In the genomic region with DNA sequence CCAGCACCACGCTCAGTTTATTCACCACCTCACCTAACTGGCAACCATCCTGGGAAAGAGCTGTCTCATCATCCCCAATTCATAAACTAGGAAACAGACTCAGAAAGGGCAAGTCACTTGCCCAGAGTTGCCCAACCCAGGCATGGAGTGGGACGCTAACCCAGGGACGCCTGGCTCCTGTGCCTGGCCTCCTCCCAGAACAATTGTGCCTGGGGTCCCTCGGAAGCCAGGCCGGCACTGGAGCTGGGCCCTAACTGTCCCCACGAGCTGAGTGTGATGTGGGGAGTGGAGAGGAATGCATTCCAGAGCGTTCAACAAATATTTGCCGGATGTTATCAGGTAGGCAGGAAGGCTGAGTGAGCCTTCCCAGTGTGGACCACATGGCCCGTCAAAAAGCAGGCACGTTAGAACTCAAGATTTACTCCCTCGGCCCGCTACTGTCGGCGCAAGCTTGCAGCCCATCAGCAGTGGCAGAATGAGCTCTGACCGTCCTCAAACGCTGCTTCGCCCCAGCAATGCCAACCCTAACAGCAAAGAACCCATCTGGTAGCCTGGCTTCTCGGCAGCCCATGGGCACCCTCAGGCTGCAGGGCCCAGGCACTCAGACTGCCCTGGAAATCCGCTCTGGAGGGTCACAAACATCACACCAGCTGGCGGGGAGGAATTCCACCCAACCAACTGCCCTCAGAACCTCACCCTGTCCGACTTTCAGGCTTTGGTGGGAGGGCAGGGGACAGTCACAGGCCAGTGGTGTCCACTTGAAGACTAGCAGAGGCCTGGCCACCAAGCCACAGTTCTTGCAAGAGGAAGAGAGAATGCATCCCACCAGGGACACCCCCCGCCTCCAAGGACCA, we compare ENCODE assay signal across 8 cellular contexts. TPM values are rescaled to one million over a fixed set of nuclear protein-coding genes. Genes with fewer than 3 reads are reported as not detected.
DNase-seq lines count a peak whose midpoint lies in the region; ATAC-seq lines count a peak whose summit lies in the region.

No MANE protein-coding gene starts in this region.

- peaks cover 63% of the 10 kb centered on the region for H3K36me3 Mint-ChIP-seq in activated naive CD8-positive, alpha-beta T cell treated with anti-CD3 and anti-CD28 coated beads for 36 hours

- no peaks in the 10 kb centered on the region for H3K9me3 Mint-ChIP-seq in activated naive CD8-positive, alpha-beta T cell treated with anti-CD3 and anti-CD28 coated beads for 36 hours

- H3K4me1 ChIP-seq in right cardiac atrium (ENCODE audit: control insufficient read depth, insufficient read depth, low read length) (peaks cover 48% of the 10 kb centered on the region), skeletal muscle satellite cell (ENCODE audit: control insufficient read depth, insufficient read depth, low read length) (peaks cover 71% of the 10 kb centered on the region)

- peak overlapping the region; percentile 75 for H3K27ac ChIP-seq in right cardiac atrium (ENCODE audit: low read length)

- H3K27ac Mint-ChIP-seq in activated naive CD8-positive, alpha-beta T cell treated with anti-CD3 and anti-CD28 coated beads for 36 hours = peak overlapping the region; percentile 94

- no peaks in the 10 kb centered on the region for H3K27me3 ChIP-seq in right cardiac atrium (ENCODE audit: control insufficient read depth, insufficient read depth)
- H3K27me3 ChIP-seq in skeletal muscle satellite cell (ENCODE audit: control insufficient read depth, insufficient read depth, low read length) = no peaks in the 10 kb centered on the region

- no peaks in the 10 kb centered on the region for H3K27me3 Mint-ChIP-seq in activated naive CD8-positive, alpha-beta T cell treated with anti-CD3 and anti-CD28 coated beads for 36 hours

- peak; percentile 28 for DNase-seq in H4 (ENCODE audit: low spot score)
- DNase-seq in activated naive CD8-positive, alpha-beta T cell treated with anti-CD3 and anti-CD28 coated beads for 36 hours = no peak
- DNase-seq in right cardiac atrium = peak in 2 of 3 donors; percentile 62 to 65
- DNase-seq in T1000 (lab: John Stamatoyannopoulos, UW) = no peak

- no peak overlapping the region for H3K4me3 ChIP-seq in right cardiac atrium (ENCODE audit: low read length)
- peak overlapping the region; percentile 56 for H3K4me3 ChIP-seq in skeletal muscle satellite cell (ENCODE audit: low read length)

- H3K9me3 ChIP-seq in right cardiac atrium (ENCODE audit: control insufficient read depth, low read length) (no peaks in the 10 kb centered on the region), skeletal muscle satellite cell (replicated peaks; ENCODE audit: low read length) (no peaks in the 10 kb centered on the region)

- H3K4me1 Mint-ChIP-seq in activated naive CD8-positive, alpha-beta T cell treated with anti-CD3 and anti-CD28 coated beads for 36 hours = peaks cover 83% of the 10 kb centered on the region

- H3K9ac ChIP-seq in skeletal muscle satellite cell (ENCODE audit: low read depth, low read length) = peak overlapping the region; percentile 72

- H3K4me2 ChIP-seq in skeletal muscle satellite cell (ENCODE audit: low read length) = peak overlapping the region; percentile 71

- intact Hi-C loops in right cardiac atrium (cut with DNase I) = no loop called here

- H3K36me3 ChIP-seq in skeletal muscle satellite cell (ENCODE audit: insufficient read depth, low read length) = peaks cover 36% of the 10 kb centered on the region

- H3K4me3 Mint-ChIP-seq in activated naive CD8-positive, alpha-beta T cell treated with anti-CD3 and anti-CD28 coated beads for 36 hours = peak overlapping the region; percentile 55

- peak; percentile 1 to 4 for ATAC-seq in right cardiac atrium
- no peak for ATAC-seq in GM19455 (IDR thresholded peaks at IDR 0.05; ENCODE audit: unreplicated experiment)
- no peak for ATAC-seq in GM18873 (IDR thresholded peaks at IDR 0.05; ENCODE audit: low FRiP score, unreplicated experiment)
- no peak for ATAC-seq in HG02938 (IDR thresholded peaks at IDR 0.05; ENCODE audit: unreplicated experiment)

- 33% methylated on average over 22 of the region's 22 CpGs for WGBS in right cardiac atrium

RNA-seq across cellular contexts. Expression of gene MYH9, which starts 35.6 kb away (rescaled TPM):
- total RNA-seq in H4 (2014; rRNA removed; shearing (Covaris generic)) = 57.5 and 82.9 TPM in 2 replicates
- total RNA-seq in activated naive CD8-positive, alpha-beta T cell treated with anti-CD3 and anti-CD28 coated beads for 36 hours = 100 to 1,000 TPM; 551 to 554 TPM
- 100 to 1,000 TPM; 140 to 224 (median 163) TPM for total RNA-seq in right cardiac atrium
- polyA plus RNA-seq in right cardiac atrium = 92.5 TPM
- total RNA-seq in skeletal muscle satellite cell (2012; rRNA removed) = 248 and 329 TPM in 2 replicates

Comparison
In these comparisons a context has a peak if more than half of its experiments do, and no peak if none do; other contexts are left out.
1. DNase-seq: peak in H4 (single experiment) and right cardiac atrium (2 of 3); none in activated naive CD8-positive, alpha-beta T cell treated with anti-CD3 and anti-CD28 coated beads for 36 hours (single experiment) and T1000 (single experiment).
2. ATAC-seq: peak in right cardiac atrium (2 of 2); none in GM19455 (single experiment), GM18873 (single experiment) and HG02938 (single experiment).